ENCODE assay signal across 15 cellular contexts in genomic region chr9:135478191-135478590, GRCh38. TPM values are rescaled to one million over a fixed set of nuclear protein-coding genes. Genes with fewer than 3 reads are reported as not detected.
DNase-seq lines count a peak whose midpoint lies in the region; ATAC-seq and TF ChIP-seq lines count a peak whose summit lies in the region.
"Had no signal": no experiment of that assay in that cellular context is flagged by ENCODE, and none has a peak within 500 bp of the region (broad histone marks: within the 10 kb centered on the region; RNA-seq: fewer than 3 reads in every experiment).

No MANE protein-coding gene starts in this region.

- H3K27me3 ChIP-seq in left ventricle myocardium inferior (ENCODE audit: low read depth): peaks cover 10% of the 10 kb centered on the region
- H3K27me3 ChIP-seq in hepatocyte: no peaks in the 10 kb centered on the region

- H3K4me2 ChIP-seq in hepatocyte: peak overlapping the region; percentile 94

- CTCF ChIA-PET in WTC11 (lab: Charles Lee): interaction anchor here (0.5 to 1.2 kb wide), 3 partner anchors 21 to 435 kb away, joined by 3 read pairs; no protein-coding TSS in a partner anchor

- H3K36me3 Mint-ChIP-seq in WTC11 (no peaks in the 10 kb centered on the region), type B pancreatic cell (no peaks in the 10 kb centered on the region)

- no peaks in the 10 kb centered on the region for H3K9me2 ChIP-seq in hepatocyte (replicated peaks; ENCODE audit: insufficient read depth)

- H3K27ac Mint-ChIP-seq in WTC11 (no peak overlapping the region), type B pancreatic cell (peak overlapping the region; percentile 58)

- peak overlapping the region; percentile 79 for H3K4me3 Mint-ChIP-seq in WTC11
- H3K4me3 Mint-ChIP-seq in type B pancreatic cell: peak overlapping the region; percentile 90

- H4K20me1 ChIP-seq in hepatocyte (ENCODE audit: insufficient read depth, poor library complexity, severe bottlenecking): peaks cover 6% of the 10 kb centered on the region

- POLR2A ChIA-PET in WTC11 (lab: Charles Lee): no interaction called here

- intact Hi-C loops in left ventricle myocardium inferior (cut with micrococcal nuclease) (no loop called here), Right ventricle myocardium inferior (cut with DNase I) (no loop called here)

- DNase-seq in left ventricle myocardium inferior: no peak
- no peak for DNase-seq in Right ventricle myocardium inferior (ENCODE audit: missing footprints)
- DNase-seq in WTC11 (ENCODE audit: low spot score): no peak
- DNase-seq in hepatocyte (ENCODE audit: low spot score): no peak
- no peak for DNase-seq in type B pancreatic cell (ENCODE audit: extremely low spot score, unreplicated experiment)
- no peak for DNase-seq in NCI-H1417 treated with DMSO at 0.1 percent for 48 hours (lab: John Stamatoyannopoulos, UW)
- DNase-seq in foreskin melanocyte: no peak
- DNase-seq in NCI-H2171 treated with DMSO at 0.1 percent for 48 hours (lab: John Stamatoyannopoulos, UW): no peak
- DNase-seq: activated CD4-positive, CD25-positive, alpha-beta regulatory T cell; activated effector memory CD4-positive, alpha-beta T cell treated with anti-CD3 and anti-CD28 coated beads, Interleukin-2, amount 50 U/mL, for 16 hours; BE2C; NCI-H526 treated with DMSO at 0.1 percent for 48 hours; stimulated activated CD4-positive, alpha-beta T cell treated with anti-CD3 and anti-CD28 coated beads, Interleukin-4, amount 100 ng/mL, for 24 hours had no signal

- H3K4me1 ChIP-seq in left ventricle myocardium inferior (peaks cover 31% of the 10 kb centered on the region), hepatocyte (ENCODE audit: insufficient read depth) (peaks cover 7% of the 10 kb centered on the region)
- H3K4me1 ChIP-seq: BE2C had no signal

- no peaks in the 10 kb centered on the region; the same call in 1 of the 2 replicates for H3K27me3 Mint-ChIP-seq in WTC11 (ENCODE audit: low read depth)
- H3K27me3 Mint-ChIP-seq in type B pancreatic cell: no peaks in the 10 kb centered on the region

- H3K36me3 ChIP-seq in left ventricle myocardium inferior (no peaks in the 10 kb centered on the region), hepatocyte (replicated peaks; ENCODE audit: insufficient read depth, low read depth) (no peaks in the 10 kb centered on the region)
- H3K36me3 ChIP-seq: BE2C had no signal

- peak overlapping the region; percentile 81 for H3K27ac ChIP-seq in left ventricle myocardium inferior (replicated peaks)
- H3K27ac ChIP-seq in hepatocyte: no peak overlapping the region

- TF ChIP-seq CTCF in left ventricle myocardium inferior (IDR thresholded peaks at IDR 0.05; ENCODE audit: borderline replicate concordance) (no peak), WTC11 (IDR thresholded peaks at IDR 0.05) (no peak), hepatocyte (IDR thresholded peaks at IDR 0.05; ENCODE audit: poor library complexity) (no peak), type B pancreatic cell (conservative IDR thresholded peaks at IDR 0.05) (no peak)

- H2AFZ ChIP-seq in hepatocyte: no peak overlapping the region

- peaks cover 34% of the 10 kb centered on the region for H3K79me2 ChIP-seq in hepatocyte

- ATAC-seq in Right ventricle myocardium inferior: no peak
- ATAC-seq in WTC11: no peak

- H3K9me3 ChIP-seq in left ventricle myocardium inferior (replicated peaks) (no peaks in the 10 kb centered on the region), hepatocyte (ENCODE audit: low read depth) (no peaks in the 10 kb centered on the region)
- H3K9me3 ChIP-seq: BE2C, mucosa of descending colon, stomach had no signal

- H3K4me1 Mint-ChIP-seq in WTC11: peaks cover 26% of the 10 kb centered on the region
- H3K4me1 Mint-ChIP-seq in type B pancreatic cell (ENCODE audit: unreplicated experiment): peaks cover 5% of the 10 kb centered on the region

- peak overlapping the region; percentile 71 for H3K4me3 ChIP-seq in left ventricle myocardium inferior
- no peak overlapping the region for H3K4me3 ChIP-seq in hepatocyte
- H3K4me3 ChIP-seq: mucosa of descending colon had no signal

- H3K9me3 Mint-ChIP-seq in WTC11: no peaks in the 10 kb centered on the region
- H3K9me3 Mint-ChIP-seq in type B pancreatic cell: no peaks in the 10 kb centered on the region

- WGBS in hepatocyte (ENCODE audit: low lambda C conversion rate, missing lambda C conversion rate): 95% methylated on average over 10 of the region's 10 CpGs

TF ChIP-seq in WTC11, 78 proteins besides CTCF, POLR2A, EP300 and RAD21 (continues in another document):
- TF ChIP-seq, protein P1, sequence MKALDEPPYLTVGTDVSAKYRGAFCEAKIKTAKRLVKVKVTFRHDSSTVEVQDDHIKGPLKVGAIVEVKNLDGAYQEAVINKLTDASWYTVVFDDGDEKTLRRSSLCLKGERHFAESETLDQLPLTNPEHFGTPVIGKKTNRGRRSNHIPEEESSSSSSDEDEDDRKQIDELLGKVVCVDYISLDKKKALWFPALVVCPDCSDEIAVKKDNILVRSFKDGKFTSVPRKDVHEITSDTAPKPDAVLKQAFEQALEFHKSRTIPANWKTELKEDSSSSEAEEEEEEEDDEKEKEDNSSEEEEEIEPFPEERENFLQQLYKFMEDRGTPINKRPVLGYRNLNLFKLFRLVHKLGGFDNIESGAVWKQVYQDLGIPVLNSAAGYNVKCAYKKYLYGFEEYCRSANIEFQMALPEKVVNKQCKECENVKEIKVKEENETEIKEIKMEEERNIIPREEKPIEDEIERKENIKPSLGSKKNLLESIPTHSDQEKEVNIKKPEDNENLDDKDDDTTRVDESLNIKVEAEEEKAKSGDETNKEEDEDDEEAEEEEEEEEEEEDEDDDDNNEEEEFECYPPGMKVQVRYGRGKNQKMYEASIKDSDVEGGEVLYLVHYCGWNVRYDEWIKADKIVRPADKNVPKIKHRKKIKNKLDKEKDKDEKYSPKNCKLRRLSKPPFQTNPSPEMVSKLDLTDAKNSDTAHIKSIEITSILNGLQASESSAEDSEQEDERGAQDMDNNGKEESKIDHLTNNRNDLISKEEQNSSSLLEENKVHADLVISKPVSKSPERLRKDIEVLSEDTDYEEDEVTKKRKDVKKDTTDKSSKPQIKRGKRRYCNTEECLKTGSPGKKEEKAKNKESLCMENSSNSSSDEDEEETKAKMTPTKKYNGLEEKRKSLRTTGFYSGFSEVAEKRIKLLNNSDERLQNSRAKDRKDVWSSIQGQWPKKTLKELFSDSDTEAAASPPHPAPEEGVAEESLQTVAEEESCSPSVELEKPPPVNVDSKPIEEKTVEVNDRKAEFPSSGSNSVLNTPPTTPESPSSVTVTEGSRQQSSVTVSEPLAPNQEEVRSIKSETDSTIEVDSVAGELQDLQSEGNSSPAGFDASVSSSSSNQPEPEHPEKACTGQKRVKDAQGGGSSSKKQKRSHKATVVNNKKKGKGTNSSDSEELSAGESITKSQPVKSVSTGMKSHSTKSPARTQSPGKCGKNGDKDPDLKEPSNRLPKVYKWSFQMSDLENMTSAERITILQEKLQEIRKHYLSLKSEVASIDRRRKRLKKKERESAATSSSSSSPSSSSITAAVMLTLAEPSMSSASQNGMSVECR (CRISPR knock-in tag; IDR thresholded peaks at IDR 0.05; ENCODE audit: borderline replicate concordance): no peak
- TF ChIP-seq ZBTB21 (CRISPR knock-in tag; IDR thresholded peaks at IDR 0.05; ENCODE audit: borderline replicate concordance) (no peak), MYBL2 (CRISPR knock-in tag; IDR thresholded peaks at IDR 0.05) (no peak), GABPB1 (CRISPR knock-in tag; IDR thresholded peaks at IDR 0.05) (no peak), GRHL2 (CRISPR knock-in tag; IDR thresholded peaks at IDR 0.05; ENCODE audit: insufficient replicate concordance, severe bottlenecking) (no peak), EMX1 (CRISPR knock-in tag; IDR thresholded peaks at IDR 0.05) (no peak), NR2C2 (CRISPR knock-in tag; IDR thresholded peaks at IDR 0.05) (no peak)
- TF ChIP-seq, protein P2, sequence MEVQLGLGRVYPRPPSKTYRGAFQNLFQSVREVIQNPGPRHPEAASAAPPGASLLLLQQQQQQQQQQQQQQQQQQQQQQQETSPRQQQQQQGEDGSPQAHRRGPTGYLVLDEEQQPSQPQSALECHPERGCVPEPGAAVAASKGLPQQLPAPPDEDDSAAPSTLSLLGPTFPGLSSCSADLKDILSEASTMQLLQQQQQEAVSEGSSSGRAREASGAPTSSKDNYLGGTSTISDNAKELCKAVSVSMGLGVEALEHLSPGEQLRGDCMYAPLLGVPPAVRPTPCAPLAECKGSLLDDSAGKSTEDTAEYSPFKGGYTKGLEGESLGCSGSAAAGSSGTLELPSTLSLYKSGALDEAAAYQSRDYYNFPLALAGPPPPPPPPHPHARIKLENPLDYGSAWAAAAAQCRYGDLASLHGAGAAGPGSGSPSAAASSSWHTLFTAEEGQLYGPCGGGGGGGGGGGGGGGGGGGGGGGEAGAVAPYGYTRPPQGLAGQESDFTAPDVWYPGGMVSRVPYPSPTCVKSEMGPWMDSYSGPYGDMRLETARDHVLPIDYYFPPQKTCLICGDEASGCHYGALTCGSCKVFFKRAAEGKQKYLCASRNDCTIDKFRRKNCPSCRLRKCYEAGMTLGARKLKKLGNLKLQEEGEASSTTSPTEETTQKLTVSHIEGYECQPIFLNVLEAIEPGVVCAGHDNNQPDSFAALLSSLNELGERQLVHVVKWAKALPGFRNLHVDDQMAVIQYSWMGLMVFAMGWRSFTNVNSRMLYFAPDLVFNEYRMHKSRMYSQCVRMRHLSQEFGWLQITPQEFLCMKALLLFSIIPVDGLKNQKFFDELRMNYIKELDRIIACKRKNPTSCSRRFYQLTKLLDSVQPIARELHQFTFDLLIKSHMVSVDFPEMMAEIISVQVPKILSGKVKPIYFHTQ (CRISPR knock-in tag; IDR thresholded peaks at IDR 0.05): no peak

RNA-seq across cellular contexts. Expression of gene PPP1R26, which starts 1.4 kb away (rescaled TPM):
- total RNA-seq in left ventricle myocardium inferior: 20.9 TPM
- 18.5 TPM for total RNA-seq in Right ventricle myocardium inferior
- 36.2 to 44.4 TPM (median 37.4 TPM) in 3 replicates for total RNA-seq in WTC11 (2021)
- total RNA-seq in hepatocyte: 12.5 and 15.6 TPM in 2 replicates
- 9.1 and 15.0 TPM in 2 replicates for polyA plus RNA-seq in hepatocyte
- total RNA-seq in type B pancreatic cell (ENCODE audit: low replicate concordance): 22.7 and 24.2 TPM in 2 replicates

RNA-seq across cellular contexts. Expression of gene MRPS2, which starts 22.3 kb away (rescaled TPM):
- total RNA-seq in left ventricle myocardium inferior (42.6 TPM), Right ventricle myocardium inferior (43.3 TPM), WTC11 (2021) (74.2 to 78.0 TPM (median 77.6 TPM) in 3 replicates), hepatocyte (22.4 and 28.0 TPM in 2 replicates), type B pancreatic cell (ENCODE audit: low replicate concordance) (50.0 and 55.2 TPM in 2 replicates)
- 57.0 and 59.1 TPM in 2 replicates for polyA plus RNA-seq in hepatocyte

RNA-seq across cellular contexts. Expression of gene LCN1, which starts 43.0 kb away (rescaled TPM):
- total RNA-seq in left ventricle myocardium inferior (not detected), Right ventricle myocardium inferior (not detected), WTC11 (2021) (not detected in 3 replicates), hepatocyte (not detected in 2 replicates), type B pancreatic cell (ENCODE audit: low replicate concordance) (not detected in 2 replicates)
- polyA plus RNA-seq in hepatocyte: 0.63 TPM in 1 of 2 replicates, not detected in the other
- total RNA-seq: mucosa of descending colon, stomach had no signal
- polyA plus RNA-seq: stomach had no signal
